Comparison of ENCODE assay signal across 10 cellular contexts in genomic region chr1:114093624-114094302, GRCh38. TPM values are rescaled to one million over a fixed set of nuclear protein-coding genes. Genes with fewer than 3 reads are reported as not detected.
DNase-seq lines count a peak whose midpoint lies in the region; ATAC-seq and TF ChIP-seq lines count a peak whose summit lies in the region.
"Had no signal": no experiment of that assay in that cellular context is flagged by ENCODE, and none has a peak within 500 bp of the region (broad histone marks: within the 10 kb centered on the region; RNA-seq: fewer than 3 reads in every experiment).

No MANE protein-coding gene starts in this region.

- no peak overlapping the region for H3K4me3 ChIP-seq in GM12864 (ENCODE audit: low read depth, low read length)
- no peak overlapping the region for H3K4me3 ChIP-seq in Loucy (ENCODE audit: low read length, poor library complexity, severe bottlenecking)
- H3K4me3 ChIP-seq in lower leg skin (ENCODE audit: low read depth, poor library complexity, severe bottlenecking) = no peak overlapping the region

- no peaks in the 10 kb centered on the region for H3K36me3 ChIP-seq in Loucy (ENCODE audit: insufficient read depth, low read length)

- H3K4me1 ChIP-seq in Loucy (ENCODE audit: insufficient read depth, low read length, poor library complexity, severe bottlenecking) = peaks cover 1% of the 10 kb centered on the region

- H4K20me1 ChIP-seq in Loucy (ENCODE audit: insufficient read depth, low read length, poor library complexity, severe bottlenecking) = no peaks in the 10 kb centered on the region

- no peaks in the 10 kb centered on the region for H3K36me3 Mint-ChIP-seq in effector memory CD8-positive, alpha-beta T cell (ENCODE audit: insufficient read depth)
- H3K36me3 Mint-ChIP-seq: activated naive CD8-positive, alpha-beta T cell treated with anti-CD3 and anti-CD28 coated beads, Interleukin-2, amount 10 ng/mL, durations not matched to agents 7 days and 5 days had no signal

- no peaks in the 10 kb centered on the region for H3K9me3 Mint-ChIP-seq in effector memory CD8-positive, alpha-beta T cell
- H3K9me3 Mint-ChIP-seq: activated naive CD8-positive, alpha-beta T cell treated with anti-CD3 and anti-CD28 coated beads, Interleukin-2, amount 10 ng/mL, durations not matched to agents 7 days and 5 days had no signal

- no peak overlapping the region for H3K9ac ChIP-seq in Loucy (ENCODE audit: low read depth, low read length, poor library complexity, severe bottlenecking)

- peak overlapping the region in 1 of 2 donors; percentile 20 for H3K27ac Mint-ChIP-seq in effector memory CD8-positive, alpha-beta T cell
- H3K27ac Mint-ChIP-seq: activated naive CD8-positive, alpha-beta T cell treated with anti-CD3 and anti-CD28 coated beads, Interleukin-2, amount 10 ng/mL, durations not matched to agents 7 days and 5 days had no signal

- H3K9me3 ChIP-seq in Loucy (ENCODE audit: insufficient read depth, low read depth, low read length) = no peaks in the 10 kb centered on the region

- H3K9me2 ChIP-seq in Loucy (replicated peaks; ENCODE audit: low read depth, low read length) = no peaks in the 10 kb centered on the region

- TF ChIP-seq CTCF in GM12864 (IDR thresholded peaks at IDR 0.05; ENCODE audit: low read depth, low read length, missing control alignments) (peak; percentile 30), Loucy (conservative IDR thresholded peaks at IDR 0.05; ENCODE audit: low read length) (peak; percentile 27; the same call in 1 of the 2 replicates), lower leg skin (IDR thresholded peaks at IDR 0.05) (no peak)

- DNase-seq in GM12864 (ENCODE audit: low read depth) (no peak), renal cortical epithelial cell (ENCODE audit: low read depth) (peak; percentile 40), lower leg skin (ENCODE audit: low spot score in 2 of 2) (no peak), midbrain (lab: John Stamatoyannopoulos, UW) (no peak)
- DNase-seq in effector memory CD8-positive, alpha-beta T cell = no peak
- DNase-seq: activated naive CD8-positive, alpha-beta T cell treated with anti-CD3 and anti-CD28 coated beads, Interleukin-2, amount 10 ng/mL, durations not matched to agents 7 days and 5 days; NCI-H1105 had no signal

- H3F3A ChIP-seq in Loucy (ENCODE audit: low read depth) = no peaks in the 10 kb centered on the region

- no peaks in the 10 kb centered on the region for H3K79me2 ChIP-seq in Loucy (ENCODE audit: insufficient read depth, low read length)

- H3K4me3 Mint-ChIP-seq in effector memory CD8-positive, alpha-beta T cell = no peak overlapping the region
- H3K4me3 Mint-ChIP-seq: activated naive CD8-positive, alpha-beta T cell treated with anti-CD3 and anti-CD28 coated beads, Interleukin-2, amount 10 ng/mL, durations not matched to agents 7 days and 5 days had no signal

- intact Hi-C loops in lower leg skin (cut with DNase I; ENCODE audit: low total_unique reads) = no loop called here

- no peaks in the 10 kb centered on the region for H3K27me3 ChIP-seq in Loucy (ENCODE audit: insufficient read depth, low read length, poor library complexity, severe bottlenecking)

- H3K4me2 ChIP-seq in Loucy (ENCODE audit: low read depth, low read length, poor library complexity, severe bottlenecking) = no peak overlapping the region

- 67 to 81% methylated on average over 4 of the region's 4 CpGs for WGBS in lower leg skin, 2 donors

- H2AFZ ChIP-seq in Loucy (ENCODE audit: low read length) = no peak overlapping the region

- peaks cover 24 to 47% of the 10 kb centered on the region in 2 donors for H3K27me3 Mint-ChIP-seq in effector memory CD8-positive, alpha-beta T cell

- peaks cover 8 to 13% of the 10 kb centered on the region in 2 donors for H3K4me1 Mint-ChIP-seq in effector memory CD8-positive, alpha-beta T cell (ENCODE audit: low read depth in 2 of 2)

- TF ChIP-seq POLR2A in lower leg skin (IDR thresholded peaks at IDR 0.05) = no peak

- ATAC-seq in effector memory CD8-positive, alpha-beta T cell (replicated peaks) = peak; percentile 16
- no peak for ATAC-seq in GM18520 (IDR thresholded peaks at IDR 0.05; ENCODE audit: unreplicated experiment)

RNA-seq across cellular contexts. Expression of gene SYT6, which starts 59.9 kb away (rescaled TPM):
- total RNA-seq in renal cortical epithelial cell (not detected in 2 replicates), lower leg skin (1 to 10 TPM in 1 of 4 donors, under 1 TPM in 1, not detected in 2; 0.10 to 4.5 TPM)
- total RNA-seq: activated naive CD8-positive, alpha-beta T cell treated with anti-CD3 and anti-CD28 coated beads, Interleukin-2, amount 10 ng/mL, durations not matched to agents 7 days and 5 days; kidney epithelial cell had no signal

Comparison
In these comparisons a context has a peak if more than half of its experiments do, and no peak if none do; other contexts are left out.
1. CTCF ChIP-seq: peak in GM12864 (single experiment) and Loucy (single experiment); none in lower leg skin (0 of 3).